Comparison of ENCODE assay signal across 1 cellular context in the genomic region with DNA sequence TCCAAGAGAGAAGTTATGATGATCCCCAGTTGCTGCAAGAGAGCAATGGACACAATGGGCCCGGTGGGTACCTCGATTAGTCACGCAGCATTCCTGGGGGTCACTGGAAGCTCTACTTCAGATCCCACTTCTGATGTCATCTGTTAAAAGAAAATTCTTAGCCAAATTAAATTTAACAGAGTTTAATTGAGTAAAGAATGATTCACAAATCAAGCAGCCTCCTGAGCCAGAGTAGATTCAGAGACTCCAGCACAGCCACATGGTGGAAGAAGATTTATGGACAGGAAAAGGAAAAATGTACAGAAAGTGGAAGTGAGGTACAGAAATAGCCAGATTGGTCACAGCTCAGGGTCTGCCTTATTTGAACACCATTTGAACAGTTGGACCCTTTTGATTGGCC.
TF ChIP-seq lines count a peak whose summit lies in the region.

No MANE protein-coding gene starts in this region.

TF ChIP-seq in SK-N-SH treated with all-trans-retinoic acid at 6 μM for 48 hours, 23 proteins besides CTCF, POLR2A, EP300 and RAD21 (continued from another document):
- TF ChIP-seq, protein P1, sequence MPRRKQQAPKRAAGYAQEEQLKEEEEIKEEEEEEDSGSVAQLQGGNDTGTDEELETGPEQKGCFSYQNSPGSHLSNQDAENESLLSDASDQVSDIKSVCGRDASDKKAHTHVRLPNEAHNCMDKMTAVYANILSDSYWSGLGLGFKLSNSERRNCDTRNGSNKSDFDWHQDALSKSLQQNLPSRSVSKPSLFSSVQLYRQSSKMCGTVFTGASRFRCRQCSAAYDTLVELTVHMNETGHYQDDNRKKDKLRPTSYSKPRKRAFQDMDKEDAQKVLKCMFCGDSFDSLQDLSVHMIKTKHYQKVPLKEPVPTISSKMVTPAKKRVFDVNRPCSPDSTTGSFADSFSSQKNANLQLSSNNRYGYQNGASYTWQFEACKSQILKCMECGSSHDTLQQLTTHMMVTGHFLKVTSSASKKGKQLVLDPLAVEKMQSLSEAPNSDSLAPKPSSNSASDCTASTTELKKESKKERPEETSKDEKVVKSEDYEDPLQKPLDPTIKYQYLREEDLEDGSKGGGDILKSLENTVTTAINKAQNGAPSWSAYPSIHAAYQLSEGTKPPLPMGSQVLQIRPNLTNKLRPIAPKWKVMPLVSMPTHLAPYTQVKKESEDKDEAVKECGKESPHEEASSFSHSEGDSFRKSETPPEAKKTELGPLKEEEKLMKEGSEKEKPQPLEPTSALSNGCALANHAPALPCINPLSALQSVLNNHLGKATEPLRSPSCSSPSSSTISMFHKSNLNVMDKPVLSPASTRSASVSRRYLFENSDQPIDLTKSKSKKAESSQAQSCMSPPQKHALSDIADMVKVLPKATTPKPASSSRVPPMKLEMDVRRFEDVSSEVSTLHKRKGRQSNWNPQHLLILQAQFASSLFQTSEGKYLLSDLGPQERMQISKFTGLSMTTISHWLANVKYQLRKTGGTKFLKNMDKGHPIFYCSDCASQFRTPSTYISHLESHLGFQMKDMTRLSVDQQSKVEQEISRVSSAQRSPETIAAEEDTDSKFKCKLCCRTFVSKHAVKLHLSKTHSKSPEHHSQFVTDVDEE (CRISPR knock-in tag; IDR thresholded peaks at IDR 0.05) = no peak
- TF ChIP-seq ZNF70 (CRISPR knock-in tag; IDR thresholded peaks at IDR 0.05) (no peak), ZNF565 (CRISPR knock-in tag; conservative IDR thresholded peaks at IDR 0.05; ENCODE audit: low read depth) (no peak), ZFP30 (CRISPR knock-in tag; IDR thresholded peaks at IDR 0.05) (no peak), BACH2 (CRISPR knock-in tag; IDR thresholded peaks at IDR 0.05; ENCODE audit: borderline replicate concordance) (no peak), TCF4 (CRISPR knock-in tag; IDR thresholded peaks at IDR 0.05; ENCODE audit: borderline replicate concordance) (peak; percentile 12; the same call in 1 of the 2 replicates), ISL1 (CRISPR knock-in tag; IDR thresholded peaks at IDR 0.05) (peak; percentile 88), RARB (CRISPR knock-in tag; IDR thresholded peaks at IDR 0.05) (no peak), ZC3H10 (CRISPR knock-in tag; IDR thresholded peaks at IDR 0.05) (no peak), ARNTL (CRISPR knock-in tag; IDR thresholded peaks at IDR 0.05; ENCODE audit: borderline replicate concordance, low read depth) (no peak), CSDC2 (CRISPR knock-in tag; IDR thresholded peaks at IDR 0.05) (no peak), ESRRG (CRISPR knock-in tag; IDR thresholded peaks at IDR 0.05) (no peak), OSR1 (CRISPR knock-in tag; IDR thresholded peaks at IDR 0.05) (no peak), PPARA (CRISPR knock-in tag; IDR thresholded peaks at IDR 0.05; ENCODE audit: borderline replicate concordance) (no peak), ZNF8 (CRISPR knock-in tag; IDR thresholded peaks at IDR 0.05) (no peak)
- TF ChIP-seq, protein P2, sequence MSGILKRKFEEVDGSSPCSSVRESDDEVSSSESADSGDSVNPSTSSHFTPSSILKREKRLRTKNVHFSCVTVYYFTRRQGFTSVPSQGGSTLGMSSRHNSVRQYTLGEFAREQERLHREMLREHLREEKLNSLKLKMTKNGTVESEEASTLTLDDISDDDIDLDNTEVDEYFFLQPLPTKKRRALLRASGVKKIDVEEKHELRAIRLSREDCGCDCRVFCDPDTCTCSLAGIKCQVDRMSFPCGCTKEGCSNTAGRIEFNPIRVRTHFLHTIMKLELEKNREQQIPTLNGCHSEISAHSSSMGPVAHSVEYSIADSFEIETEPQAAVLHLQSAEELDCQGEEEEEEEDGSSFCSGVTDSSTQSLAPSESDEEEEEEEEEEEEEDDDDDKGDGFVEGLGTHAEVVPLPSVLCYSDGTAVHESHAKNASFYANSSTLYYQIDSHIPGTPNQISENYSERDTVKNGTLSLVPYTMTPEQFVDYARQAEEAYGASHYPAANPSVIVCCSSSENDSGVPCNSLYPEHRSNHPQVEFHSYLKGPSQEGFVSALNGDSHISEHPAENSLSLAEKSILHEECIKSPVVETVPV (CRISPR knock-in tag; IDR thresholded peaks at IDR 0.05) = no peak; the same call in 1 of the 2 replicates
- TF ChIP-seq, protein P3, sequence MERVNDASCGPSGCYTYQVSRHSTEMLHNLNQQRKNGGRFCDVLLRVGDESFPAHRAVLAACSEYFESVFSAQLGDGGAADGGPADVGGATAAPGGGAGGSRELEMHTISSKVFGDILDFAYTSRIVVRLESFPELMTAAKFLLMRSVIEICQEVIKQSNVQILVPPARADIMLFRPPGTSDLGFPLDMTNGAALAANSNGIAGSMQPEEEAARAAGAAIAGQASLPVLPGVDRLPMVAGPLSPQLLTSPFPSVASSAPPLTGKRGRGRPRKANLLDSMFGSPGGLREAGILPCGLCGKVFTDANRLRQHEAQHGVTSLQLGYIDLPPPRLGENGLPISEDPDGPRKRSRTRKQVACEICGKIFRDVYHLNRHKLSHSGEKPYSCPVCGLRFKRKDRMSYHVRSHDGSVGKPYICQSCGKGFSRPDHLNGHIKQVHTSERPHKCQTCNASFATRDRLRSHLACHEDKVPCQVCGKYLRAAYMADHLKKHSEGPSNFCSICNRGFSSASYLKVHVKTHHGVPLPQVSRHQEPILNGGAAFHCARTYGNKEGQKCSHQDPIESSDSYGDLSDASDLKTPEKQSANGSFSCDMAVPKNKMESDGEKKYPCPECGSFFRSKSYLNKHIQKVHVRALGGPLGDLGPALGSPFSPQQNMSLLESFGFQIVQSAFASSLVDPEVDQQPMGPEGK (CRISPR knock-in tag; IDR thresholded peaks at IDR 0.05; ENCODE audit: borderline replicate concordance) = peak; percentile 29; the same call in 1 of the 2 replicates
